8 cellular contexts compared by ENCODE assay signal in genomic region chr3:130276203-130276803, GRCh38.
DNase-seq lines count a peak whose midpoint lies in the region; ATAC-seq and TF ChIP-seq lines count a peak whose summit lies in the region.

No MANE protein-coding gene starts in this region.

- H3F3A ChIP-seq in PC-9 (ENCODE audit: insufficient read depth, low read depth) = no peaks in the 10 kb centered on the region

- WGBS in endodermal cell (ENCODE audit: insufficient coverage in 1 of 2, insufficient read length in 1 of 2), 2 experiments = 24 to 39% methylated on average over 7 to 8 of the region's 8 CpGs

- no peak overlapping the region for H3K27ac Mint-ChIP-seq in endodermal cell
- no peak overlapping the region for H3K27ac Mint-ChIP-seq in activated CD4-positive, alpha-beta memory T cell treated with anti-CD3 and anti-CD28 coated beads, Interleukin-2, amount 10 ng/mL, durations not matched to agents 7 days and 5 days

- no peaks in the 10 kb centered on the region for H3K27me3 Mint-ChIP-seq in endodermal cell (ENCODE audit: insufficient read depth)
- H3K27me3 Mint-ChIP-seq in activated CD4-positive, alpha-beta memory T cell treated with anti-CD3 and anti-CD28 coated beads, Interleukin-2, amount 10 ng/mL, durations not matched to agents 7 days and 5 days = peaks cover 11% of the 10 kb centered on the region

- H3K27ac ChIP-seq in AG04450 (ENCODE audit: low read depth, low read length) (no peak overlapping the region), PC-9 (no peak overlapping the region), endodermal cell (ENCODE audit: low read depth, low read length) (no peak overlapping the region)

- H3K4me3 Mint-ChIP-seq in endodermal cell = no peak overlapping the region
- H3K4me3 Mint-ChIP-seq in activated CD4-positive, alpha-beta memory T cell treated with anti-CD3 and anti-CD28 coated beads, Interleukin-2, amount 10 ng/mL, durations not matched to agents 7 days and 5 days = no peak overlapping the region

- H3K4me2 ChIP-seq in PC-9 = no peak overlapping the region

- DNase-seq in AG04450 (ENCODE audit: low read depth, low spot score) = peak; percentile 20
- peak; percentile 79 to 87 for DNase-seq in Kasumi-1 (lab: John Stamatoyannopoulos, UW)
- DNase-seq in PC-9 = peak; percentile 11 to 51
- peak; percentile 51 for DNase-seq in endodermal cell
- peak in 1 of 3 donors; percentile 15 for DNase-seq in mucosa of descending colon
- no peak for DNase-seq in activated CD4-positive, alpha-beta memory T cell treated with anti-CD3 and anti-CD28 coated beads, Interleukin-2, amount 10 ng/mL, durations not matched to agents 7 days and 5 days
- no peak for DNase-seq in stimulated activated CD4-positive, alpha-beta T cell treated with anti-CD3 and anti-CD28 coated beads, Interleukin-4, amount 100 ng/mL, for 24 hours

- CTCF ChIA-PET in AG04450 (lab: Charles Lee) (interaction anchor here (0.5 to 2.7 kb wide), 45 partner anchors 9 to 1597 kb away, joined by 3 to 17 read pairs (median 4); no protein-coding TSS in a partner anchor), PC-9 (lab: Charles Lee) (interaction anchor here (0.5 to 0.8 kb wide), 5 partner anchors 129 to 1935 kb away, joined by 3 to 5 read pairs (median 4); no protein-coding TSS in a partner anchor)
- CTCF ChIA-PET in activated CD4-positive, alpha-beta memory T cell treated with anti-CD3 and anti-CD28 coated beads, Interleukin-2, amount 10 ng/mL, durations not matched to agents 7 days and 5 days (lab: Charles Lee) = interaction anchor here (1.0 to 1.8 kb wide), 3 partner anchors 9 to 617 kb away, joined by 3 to 5 read pairs (median 4); partner anchors contain the start of gene ATP2C1

- H3K9ac ChIP-seq in endodermal cell (ENCODE audit: extremely low read depth, low read length, poor library complexity, severe bottlenecking) = no peak overlapping the region

- H3K9me3 ChIP-seq in AG04450 (ENCODE audit: control insufficient read depth, insufficient read depth, low read length) = no peaks in the 10 kb centered on the region
- no peaks in the 10 kb centered on the region for H3K9me3 ChIP-seq in PC-9 (ENCODE audit: insufficient read depth, low read depth)
- no peaks in the 10 kb centered on the region for H3K9me3 ChIP-seq in endodermal cell (ENCODE audit: control insufficient read depth, low read length)
- H3K9me3 ChIP-seq in mucosa of descending colon = no peaks in the 10 kb centered on the region

- ATAC-seq in mucosa of descending colon = peak; percentile 69

- H2AFZ ChIP-seq in PC-9 = no peak overlapping the region

- H3K36me3 ChIP-seq in PC-9 (ENCODE audit: low read depth) (no peaks in the 10 kb centered on the region), endodermal cell (ENCODE audit: control insufficient read depth, insufficient read depth, low read length) (no peaks in the 10 kb centered on the region), mucosa of descending colon (ENCODE audit: low read depth) (no peaks in the 10 kb centered on the region)

- H4K20me1 ChIP-seq in PC-9 (ENCODE audit: insufficient read depth) = no peaks in the 10 kb centered on the region

- no peaks in the 10 kb centered on the region for H3K9me2 ChIP-seq in PC-9 (ENCODE audit: insufficient read depth)

- H3K79me2 ChIP-seq in PC-9 (ENCODE audit: low read depth) = no peaks in the 10 kb centered on the region

- no peaks in the 10 kb centered on the region for H3K36me3 Mint-ChIP-seq in endodermal cell (ENCODE audit: low read depth)
- H3K36me3 Mint-ChIP-seq in activated CD4-positive, alpha-beta memory T cell treated with anti-CD3 and anti-CD28 coated beads, Interleukin-2, amount 10 ng/mL, durations not matched to agents 7 days and 5 days (ENCODE audit: low read depth) = no peaks in the 10 kb centered on the region

- H3K4me3 ChIP-seq in AG04450 (ENCODE audit: low read depth, low read length) (no peak overlapping the region), GM12875 (ENCODE audit: low read depth, low read length) (no peak overlapping the region), PC-9 (no peak overlapping the region), endodermal cell (ENCODE audit: low read length) (no peak overlapping the region), mucosa of descending colon (no peak overlapping the region)

- no peaks in the 10 kb centered on the region for H3K4me1 Mint-ChIP-seq in endodermal cell
- no peaks in the 10 kb centered on the region for H3K4me1 Mint-ChIP-seq in activated CD4-positive, alpha-beta memory T cell treated with anti-CD3 and anti-CD28 coated beads, Interleukin-2, amount 10 ng/mL, durations not matched to agents 7 days and 5 days

- H3K4me1 ChIP-seq in PC-9 (replicated peaks; ENCODE audit: insufficient read depth) (no peaks in the 10 kb centered on the region), endodermal cell (ENCODE audit: control insufficient read depth, insufficient read depth, low read length) (no peaks in the 10 kb centered on the region), mucosa of descending colon (ENCODE audit: low read depth) (no peaks in the 10 kb centered on the region)

- POLR2A ChIA-PET in AG04450 (lab: Yijun Ruan, JAX) = no interaction called here
- POLR2A ChIA-PET in PC-9 (lab: Charles Lee; ENCODE audit: unreplicated experiment) = interaction anchor here (0.6 kb wide), 1 partner anchor 325 kb away, joined by 3 read pairs; no protein-coding TSS in a partner anchor
- POLR2A ChIA-PET in activated CD4-positive, alpha-beta memory T cell treated with anti-CD3 and anti-CD28 coated beads, Interleukin-2, amount 10 ng/mL, durations not matched to agents 7 days and 5 days (lab: Charles Lee) = no interaction called here

- H3K9me3 Mint-ChIP-seq in endodermal cell = no peaks in the 10 kb centered on the region
- H3K9me3 Mint-ChIP-seq in activated CD4-positive, alpha-beta memory T cell treated with anti-CD3 and anti-CD28 coated beads, Interleukin-2, amount 10 ng/mL, durations not matched to agents 7 days and 5 days = no peaks in the 10 kb centered on the region

- no TSS peak for BruUV-seq in PC-9 (replicated peaks; lab: Mats Ljungman, UMichigan)

- intact Hi-C loops in PC-9 (cut with micrococcal nuclease; ENCODE audit: unreplicated experiment) = loop anchor here (1.0 to 10.0 kb wide), 2 partner anchors 263 to 748 kb away; partner anchors contain the start of genes ASTE1 and NEK11
- intact Hi-C loops in mucosa of descending colon (cut with DNase I, micrococcal nuclease) = no loop called here

- H3K27me3 ChIP-seq in AG04450 (ENCODE audit: control insufficient read depth, insufficient read depth, low read length) (no peaks in the 10 kb centered on the region), PC-9 (ENCODE audit: insufficient read depth, low read depth) (peaks cover 31% of the 10 kb centered on the region), endodermal cell (ENCODE audit: control insufficient read depth, insufficient read depth, low read length, poor library complexity, severe bottlenecking) (no peaks in the 10 kb centered on the region)

- TF ChIP-seq CTCF in AG04450 (IDR thresholded peaks at IDR 0.05; ENCODE audit: low read depth, low read length) (peak; percentile 96), GM12875 (IDR thresholded peaks at IDR 0.05; ENCODE audit: borderline replicate concordance, insufficient read depth, low read depth, low read length) (peak; percentile 77), PC-9 (conservative IDR thresholded peaks at IDR 0.05) (peak; percentile 91), endodermal cell (conservative IDR thresholded peaks at IDR 0.05) (peak; percentile 94), mucosa of descending colon (IDR thresholded peaks at IDR 0.05) (no peak)

Comparison
In these comparisons a context has a peak if more than half of its experiments do, and no peak if none do; other contexts are left out.
1. DNase-seq: peak in AG04450 (single experiment), Kasumi-1 (2 of 2), PC-9 (2 of 2) and endodermal cell (single experiment); none in activated CD4-positive, alpha-beta memory T cell treated with anti-CD3 and anti-CD28 coated beads, Interleukin-2, amount 10 ng/mL, durations not matched to agents 7 days and 5 days (single experiment) and stimulated activated CD4-positive, alpha-beta T cell treated with anti-CD3 and anti-CD28 coated beads, Interleukin-4, amount 100 ng/mL, for 24 hours (single experiment).